ENCODE assay signal across 1 cellular context in genomic region chr12:94925729-94926128, GRCh38.
A peak's percentile ranks its signal among the peaks of the same experiment; 100 is the strongest.
TF ChIP-seq lines count a peak whose summit lies in the region.

No MANE protein-coding gene starts in this region.

TF ChIP-seq in HepG2, 621 proteins besides CTCF, POLR2A, EP300 and RAD21 (continued from another document):
- TF ChIP-seq ZNF770 (CRISPR knock-in tag; IDR thresholded peaks at IDR 0.05) (peak; percentile 95), ZNF414 (CRISPR knock-in tag; IDR thresholded peaks at IDR 0.05) (no peak), ZMYM3 (CRISPR knock-in tag; IDR thresholded peaks at IDR 0.05) (peak; percentile 76), XRCC5 (optimal IDR thresholded peaks at IDR 0.05; ENCODE audit: low read length) (no peak), HDAC2 (CRISPR knock-in tag; IDR thresholded peaks at IDR 0.05) (no peak), ZNF703 (CRISPR knock-in tag; IDR thresholded peaks at IDR 0.05; ENCODE audit: borderline replicate concordance) (no peak), TRIM22 (IDR thresholded peaks at IDR 0.05) (no peak), THAP8 (CRISPR knock-in tag; IDR thresholded peaks at IDR 0.05; ENCODE audit: borderline replicate concordance) (no peak), NR3C1 (CRISPR knock-in tag; IDR thresholded peaks at IDR 0.05) (no peak), CEBPG (CRISPR knock-in tag; IDR thresholded peaks at IDR 0.05) (peak; percentile 39; the same call in 1 of the 2 replicates), ZNF317 (CRISPR knock-in tag; IDR thresholded peaks at IDR 0.05) (peak; percentile 86), RELA (CRISPR knock-in tag; IDR thresholded peaks at IDR 0.05) (no peak), NFE2L2 (IDR thresholded peaks at IDR 0.05; ENCODE audit: low read length) (no peak), ATF2 (CRISPR knock-in tag; IDR thresholded peaks at IDR 0.05) (no peak), GATAD2A (CRISPR knock-in tag; IDR thresholded peaks at IDR 0.05) (no peak), ATRX (CRISPR knock-in tag; IDR thresholded peaks at IDR 0.05; ENCODE audit: borderline replicate concordance) (no peak), DNMT3B (CRISPR knock-in tag; conservative IDR thresholded peaks at IDR 0.05) (no peak), ZNF281 (CRISPR knock-in tag; IDR thresholded peaks at IDR 0.05; ENCODE audit: borderline replicate concordance) (no peak), TAF15 (IDR thresholded peaks at IDR 0.05; ENCODE audit: low read depth, low read length, poor library complexity, severe bottlenecking) (no peak), ZNF335 (CRISPR knock-in tag; IDR thresholded peaks at IDR 0.05) (no peak), FOSL1 (CRISPR knock-in tag; IDR thresholded peaks at IDR 0.05; ENCODE audit: borderline replicate concordance) (no peak), PAXIP1 (CRISPR knock-in tag; conservative IDR thresholded peaks at IDR 0.05) (no peak), ZNF672 (CRISPR knock-in tag; IDR thresholded peaks at IDR 0.05) (no peak), ZNF660 (CRISPR knock-in tag; IDR thresholded peaks at IDR 0.05; ENCODE audit: borderline replicate concordance, low read depth) (no peak), TFAP4 (IDR thresholded peaks at IDR 0.05; ENCODE audit: borderline replicate concordance, low read depth) (peak; percentile 31; the same call in 1 of the 2 replicates), ZBTB40 (IDR thresholded peaks at IDR 0.05) (no peak), ZBTB40 (CRISPR knock-in tag; IDR thresholded peaks at IDR 0.05) (no peak), DPF2 (CRISPR knock-in tag; IDR thresholded peaks at IDR 0.05; ENCODE audit: borderline replicate concordance, low read depth) (no peak), TRIM24 (CRISPR knock-in tag; IDR thresholded peaks at IDR 0.05) (no peak), HHEX (CRISPR knock-in tag; IDR thresholded peaks at IDR 0.05) (no peak), ZNF331 (CRISPR knock-in tag; IDR thresholded peaks at IDR 0.05) (no peak), KDM6A (CRISPR knock-in tag; IDR thresholded peaks at IDR 0.05; ENCODE audit: low read depth) (no peak), RFX1 (IDR thresholded peaks at IDR 0.05) (no peak), GTF3A (CRISPR knock-in tag; conservative IDR thresholded peaks at IDR 0.05) (no peak), STAG1 (CRISPR knock-in tag; IDR thresholded peaks at IDR 0.05) (peak; percentile 41), ATF1 (CRISPR knock-in tag; IDR thresholded peaks at IDR 0.05) (no peak)
